Comparison of ENCODE assay signal across 12 cellular contexts in the genomic region with DNA sequence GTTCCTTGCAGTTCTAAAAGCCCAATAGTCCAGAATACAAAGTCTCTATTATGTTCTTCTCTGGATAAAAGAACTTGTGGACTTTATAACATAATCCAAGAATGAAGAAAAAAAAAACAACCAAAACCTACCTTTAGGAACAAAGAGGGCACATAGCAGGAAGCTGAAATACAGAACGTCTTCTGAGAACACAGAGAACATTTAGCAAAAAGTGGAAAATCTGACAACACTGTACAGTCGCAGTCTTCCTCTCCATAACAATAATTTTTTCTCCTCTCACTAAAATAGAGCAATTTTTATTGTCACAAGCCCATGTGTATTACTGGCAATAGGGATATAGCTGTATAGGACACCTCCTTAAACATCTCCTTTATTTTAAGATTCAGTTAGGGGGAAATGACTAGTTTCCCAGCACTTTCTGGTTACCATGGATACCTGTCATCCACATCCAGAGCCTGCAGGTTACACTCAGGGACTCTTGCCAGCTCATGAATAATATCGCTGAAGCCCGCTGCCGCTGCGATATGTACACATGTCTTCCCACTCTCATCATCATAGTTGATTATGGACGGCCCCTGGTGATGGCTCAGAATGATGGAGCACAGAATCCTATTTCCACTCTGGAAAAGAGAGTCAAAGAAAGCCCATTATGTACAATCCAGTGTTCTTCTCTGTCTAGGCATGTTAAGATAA.
DNase-seq lines count a peak whose midpoint lies in the region; TF ChIP-seq lines count a peak whose summit lies in the region.
"Had no signal": no experiment of that assay in that cellular context is flagged by ENCODE, and none has a peak within 500 bp of the region (broad histone marks: within the 10 kb centered on the region; RNA-seq: fewer than 3 reads in every experiment).

No MANE protein-coding gene starts in this region.

- H3K4me3 ChIP-seq in SK-N-SH (ENCODE audit: low read depth in 2 of 2, low read length in 1 of 2) (no peak overlapping the region), cardiac fibroblast (replicated peaks in 1 of 2; ENCODE audit: low read depth in 2 of 2, low read length in 2 of 2) (no peak overlapping the region)

- peak overlapping the region; percentile 51 for H3K4me3 Mint-ChIP-seq in activated T-cell treated with anti-CD3 and anti-CD28 coated beads, Interleukin-2, amount 50 U/mL, for 24 hours
- no peak overlapping the region for H3K4me3 Mint-ChIP-seq in CD14-positive monocyte

- 0 out of 2 replicates have a peak overlapping the region, but pooled peaks have one; percentile 10 for H3K9ac ChIP-seq in SK-N-SH

- H3K9me3 Mint-ChIP-seq in activated T-cell treated with anti-CD3 and anti-CD28 coated beads, Interleukin-2, amount 50 U/mL, for 24 hours, result no peaks in the 10 kb centered on the region
- peaks cover 0 to 9% (median 7%) of the 10 kb centered on the region in 7 donors for H3K9me3 Mint-ChIP-seq in CD14-positive monocyte

- 24% methylated on average over 7 of the region's 7 CpGs for WGBS in SK-N-SH (ENCODE audit: low lambda C conversion rate)

- H3K27me3 Mint-ChIP-seq in activated T-cell treated with anti-CD3 and anti-CD28 coated beads, Interleukin-2, amount 50 U/mL, for 24 hours, result no peaks in the 10 kb centered on the region
- peaks cover 0 to 3% (median 0%) of the 10 kb centered on the region in 3 donors for H3K27me3 Mint-ChIP-seq in CD14-positive monocyte (ENCODE audit: low read depth in 3 of 3)

- CTCF ChIA-PET in SK-N-SH (lab: Yijun Ruan, JAX), result interaction anchor here (1.9 kb wide), 1 partner anchor 190 kb away, joined by 5 read pairs; no protein-coding TSS in a partner anchor

- TF ChIP-seq RAD21 in SK-N-SH (IDR thresholded peaks at IDR 0.05; ENCODE audit: low read length), result no peak

- no peaks in the 10 kb centered on the region for H3K36me3 Mint-ChIP-seq in activated T-cell treated with anti-CD3 and anti-CD28 coated beads, Interleukin-2, amount 50 U/mL, for 24 hours (ENCODE audit: low read depth)
- H3K36me3 Mint-ChIP-seq in CD14-positive monocyte, result peaks cover 1 to 4% of the 10 kb centered on the region in 2 donors

- no peaks in the 10 kb centered on the region for H3K9me2 ChIP-seq in SK-N-SH

- peak overlapping the region in 1 of 2 experiments; percentile 60; a peak in 2 of 4 replicates for H3K27ac ChIP-seq in SK-N-SH (ENCODE audit: low read depth in 2 of 2, low read length in 1 of 2)
- H3K27ac ChIP-seq: dorsolateral prefrontal cortex, neutrophil had no signal

- no peak for DNase-seq in activated T-cell treated with anti-CD3 and anti-CD28 coated beads, Interleukin-2, amount 50 U/mL, for 24 hours
- no peak for DNase-seq in activated T-cell treated with anti-CD3 and anti-CD28 coated beads, Interleukin-2, amount 50 U/mL, for 1 hour
- peak; percentile 55 for DNase-seq in SK-N-SH
- DNase-seq in cardiac fibroblast (ENCODE audit: low read depth in 2 of 2), result peak; percentile 60 to 72
- peak; percentile 43 for DNase-seq in pons (ENCODE audit: low spot score)
- DNase-seq in CD14-positive monocyte (ENCODE audit: low spot score), result no peak
- DNase-seq in GM13976 (ENCODE audit: low spot score), result no peak
- DNase-seq in AG08395 (ENCODE audit: low spot score), result no peak
- DNase-seq: activated CD4-positive, CD25-positive, alpha-beta regulatory T cell; NCI-H446 treated with DMSO at 0.1 percent for 48 hours had no signal

- peaks cover 13 to 17% of the 10 kb centered on the region in 2 experiments; a peak in 3 of 4 replicates for H3K4me1 ChIP-seq in SK-N-SH (ENCODE audit: control insufficient read depth in 1 of 2, insufficient read depth in 2 of 2, low read depth in 1 of 2, low read length in 1 of 2)

- TF ChIP-seq EP300 in SK-N-SH (IDR thresholded peaks at IDR 0.05; ENCODE audit: borderline replicate concordance in 1 of 2, low read depth in 1 of 2, low read length in 1 of 2), result no peak

- H3K4me2 ChIP-seq in SK-N-SH, result peak overlapping the region; percentile 24

- H4K20me1 ChIP-seq in SK-N-SH (ENCODE audit: insufficient read depth), result no peaks in the 10 kb centered on the region

- no peaks in the 10 kb centered on the region for H3K36me3 ChIP-seq in SK-N-SH (replicated peaks in 1 of 2; ENCODE audit: control insufficient read depth in 1 of 2, insufficient read depth in 2 of 2, low read length in 1 of 2)
- H3K36me3 ChIP-seq: neutrophil had no signal

- no peaks in the 10 kb centered on the region for H3K27me3 ChIP-seq in SK-N-SH (ENCODE audit: insufficient read depth)
- H3K27me3 ChIP-seq: dorsolateral prefrontal cortex, neutrophil had no signal

- H3K4me1 Mint-ChIP-seq in activated T-cell treated with anti-CD3 and anti-CD28 coated beads, Interleukin-2, amount 50 U/mL, for 24 hours (ENCODE audit: low read depth), result peaks cover 52% of the 10 kb centered on the region
- H3K4me1 Mint-ChIP-seq in CD14-positive monocyte, result peaks cover 28% of the 10 kb centered on the region

- no peak for TF ChIP-seq CTCF in SK-N-SH (IDR thresholded peaks at IDR 0.05)
- no peak for TF ChIP-seq CTCF in cardiac fibroblast (IDR thresholded peaks at IDR 0.05; ENCODE audit: low read depth, low read length)
- TF ChIP-seq CTCF in CD14-positive monocyte (IDR thresholded peaks at IDR 0.05), result no peak
- no peak for TF ChIP-seq CTCF in GM13976 (IDR thresholded peaks at IDR 0.05; ENCODE audit: borderline replicate concordance, control extremely low read depth, extremely low read depth, insufficient read depth, missing control alignments)

- no peaks in the 10 kb centered on the region for H3K9me3 ChIP-seq in SK-N-SH
- H3K9me3 ChIP-seq: neutrophil had no signal

- H3K27ac Mint-ChIP-seq in activated T-cell treated with anti-CD3 and anti-CD28 coated beads, Interleukin-2, amount 50 U/mL, for 24 hours, result peak overlapping the region; percentile 91
- H3K27ac Mint-ChIP-seq in CD14-positive monocyte, result no peak overlapping the region

- POLR2A ChIA-PET in SK-N-SH (lab: Yijun Ruan, JAX), result no interaction called here

- intact Hi-C loops in CD14-positive monocyte (cut with micrococcal nuclease), result no loop called here

- peaks cover 18% of the 10 kb centered on the region for H3F3A ChIP-seq in SK-N-SH (replicated peaks; ENCODE audit: insufficient read depth)

- peak overlapping the region; percentile 58; the same call in 1 of the 2 replicates for H2AFZ ChIP-seq in SK-N-SH (ENCODE audit: low read depth)

- in situ Hi-C loops in GM13976 (cut with MboI; ENCODE audit: low sequenced_read_pairs, unreplicated experiment), result no loop called here

- H3K79me2 ChIP-seq in SK-N-SH (ENCODE audit: insufficient read depth), result no peaks in the 10 kb centered on the region

TF ChIP-seq in SK-N-SH, 30 proteins besides CTCF, POLR2A, EP300 and RAD21 (continues in another document):
- TF ChIP-seq ELF1 (IDR thresholded peaks at IDR 0.05) (no peak), NFIC (IDR thresholded peaks at IDR 0.05; ENCODE audit: borderline replicate concordance) (peak; percentile 58), TCF12 (IDR thresholded peaks at IDR 0.05) (0 out of 2 replicates have a peak, but pooled peaks have one; percentile 25), USF1 (IDR thresholded peaks at IDR 0.05; ENCODE audit: borderline replicate concordance, low read depth) (no peak), JUND (IDR thresholded peaks at IDR 0.05) (peak; percentile 3; the same call in 1 of the 2 replicates), MEF2A (IDR thresholded peaks at IDR 0.05; ENCODE audit: borderline replicate concordance, low read depth) (no peak), CHD2 (IDR thresholded peaks at IDR 0.05; ENCODE audit: low read length, partially characterized antibody) (no peak), ZBTB33 (IDR thresholded peaks at IDR 0.05; ENCODE audit: borderline replicate concordance, low read depth) (no peak), SIN3A (IDR thresholded peaks at IDR 0.05; ENCODE audit: borderline replicate concordance, low read depth, low read length) (no peak)
- TF ChIP-seq, protein P1, sequence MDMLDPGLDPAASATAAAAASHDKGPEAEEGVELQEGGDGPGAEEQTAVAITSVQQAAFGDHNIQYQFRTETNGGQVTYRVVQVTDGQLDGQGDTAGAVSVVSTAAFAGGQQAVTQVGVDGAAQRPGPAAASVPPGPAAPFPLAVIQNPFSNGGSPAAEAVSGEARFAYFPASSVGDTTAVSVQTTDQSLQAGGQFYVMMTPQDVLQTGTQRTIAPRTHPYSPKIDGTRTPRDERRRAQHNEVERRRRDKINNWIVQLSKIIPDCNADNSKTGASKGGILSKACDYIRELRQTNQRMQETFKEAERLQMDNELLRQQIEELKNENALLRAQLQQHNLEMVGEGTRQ (IDR thresholded peaks at IDR 0.05; ENCODE audit: borderline replicate concordance, low read depth, low read length), result no peak
- TF ChIP-seq, protein P2, sequence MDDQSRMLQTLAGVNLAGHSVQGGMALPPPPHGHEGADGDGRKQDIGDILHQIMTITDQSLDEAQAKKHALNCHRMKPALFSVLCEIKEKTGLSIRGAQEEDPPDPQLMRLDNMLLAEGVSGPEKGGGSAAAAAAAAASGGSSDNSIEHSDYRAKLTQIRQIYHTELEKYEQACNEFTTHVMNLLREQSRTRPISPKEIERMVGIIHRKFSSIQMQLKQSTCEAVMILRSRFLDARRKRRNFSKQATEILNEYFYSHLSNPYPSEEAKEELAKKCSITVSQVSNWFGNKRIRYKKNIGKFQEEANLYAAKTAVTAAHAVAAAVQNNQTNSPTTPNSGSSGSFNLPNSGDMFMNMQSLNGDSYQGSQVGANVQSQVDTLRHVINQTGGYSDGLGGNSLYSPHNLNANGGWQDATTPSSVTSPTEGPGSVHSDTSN (IDR thresholded peaks at IDR 0.05), result peak; percentile 66

Comparison
In these comparisons a context has a peak if more than half of its experiments do, and no peak if none do; other contexts are left out.
1. DNase-seq: peak in SK-N-SH (single experiment), cardiac fibroblast (2 of 2) and pons (single experiment); none in activated T-cell treated with anti-CD3 and anti-CD28 coated beads, Interleukin-2, amount 50 U/mL, for 24 hours (single experiment), activated T-cell treated with anti-CD3 and anti-CD28 coated beads, Interleukin-2, amount 50 U/mL, for 1 hour (single experiment), CD14-positive monocyte (single experiment), GM13976 (single experiment) and AG08395 (single experiment).